Comparison of ENCODE assay signal across 22 cellular contexts in the genomic region with DNA sequence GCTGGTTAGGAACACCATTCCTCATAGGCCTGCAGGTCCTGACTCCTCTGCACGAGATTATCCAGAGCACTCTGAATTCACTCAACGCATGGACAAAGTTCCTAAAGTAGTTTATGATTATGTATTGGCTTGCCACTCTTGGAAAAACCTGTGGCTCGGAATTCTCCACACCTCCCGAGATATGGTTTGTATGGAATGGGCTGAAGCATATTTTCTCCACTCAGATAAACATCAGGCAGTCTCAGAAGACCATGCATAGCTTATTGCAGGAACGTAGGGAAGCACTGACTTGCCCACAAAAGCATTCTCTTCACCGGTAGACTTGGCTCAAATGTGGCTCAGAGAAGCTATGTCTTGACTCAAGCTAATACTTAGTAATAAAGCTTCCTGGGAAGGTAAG.
"Had no signal": no experiment of that assay in that cellular context is flagged by ENCODE, and none has a peak within 500 bp of the region (broad histone marks: within the 10 kb centered on the region; RNA-seq: fewer than 3 reads in every experiment).

No MANE protein-coding gene starts in this region.

- H3K4me1 Mint-ChIP-seq: mesothelial cell of epicardium had no signal

- FAIRE-seq: colon, endothelial cell of umbilical vein, frontal cortex, islet of Langerhans, keratinocyte had no signal

- H3K27me3 ChIP-seq: esophagus muscularis mucosa, gastroesophageal sphincter, heart left ventricle had no signal

- ATAC-seq: foreskin keratinocyte, gastroesophageal sphincter, heart left ventricle, left cardiac atrium, left lung, left ventricle myocardium superior, lower lobe of right lung, mucosa of descending colon had no signal

- H3K4me3 Mint-ChIP-seq: mesothelial cell of epicardium had no signal

- H3K27ac ChIP-seq: coronary artery, esophagus muscularis mucosa, foreskin keratinocyte, gastroesophageal sphincter, heart left ventricle, left lung, lower lobe of right lung had no signal

- H3K9me3 ChIP-seq: esophagus muscularis mucosa, gastroesophageal sphincter, heart left ventricle, left lung, lower lobe of right lung, mucosa of descending colon had no signal

- DNase-seq: dermis blood vessel endothelial cell; dorsolateral prefrontal cortex; effector CD4-positive, alpha-beta T cell; effector memory CD4-positive, alpha-beta T cell; foreskin keratinocyte; heart left ventricle; hippocampal formation; left cardiac atrium; left lung; left ventricle myocardium superior; lower lobe of right lung; mesenchymal stem cell; mucosa of descending colon had no signal

- H3K4me1 ChIP-seq: foreskin keratinocyte, gastroesophageal sphincter, heart left ventricle, left lung, lower lobe of right lung had no signal

- H3K4me3 ChIP-seq: coronary artery, dorsolateral prefrontal cortex, esophagus muscularis mucosa, gastroesophageal sphincter, heart left ventricle, left lung, lower lobe of right lung, mucosa of descending colon had no signal

- H3K36me3 ChIP-seq: esophagus muscularis mucosa, gastroesophageal sphincter, heart left ventricle, left lung, lower lobe of right lung had no signal

- H3K36me3 Mint-ChIP-seq: mesothelial cell of epicardium had no signal

- H3K27ac Mint-ChIP-seq: mesothelial cell of epicardium had no signal
